In the genomic region with DNA sequence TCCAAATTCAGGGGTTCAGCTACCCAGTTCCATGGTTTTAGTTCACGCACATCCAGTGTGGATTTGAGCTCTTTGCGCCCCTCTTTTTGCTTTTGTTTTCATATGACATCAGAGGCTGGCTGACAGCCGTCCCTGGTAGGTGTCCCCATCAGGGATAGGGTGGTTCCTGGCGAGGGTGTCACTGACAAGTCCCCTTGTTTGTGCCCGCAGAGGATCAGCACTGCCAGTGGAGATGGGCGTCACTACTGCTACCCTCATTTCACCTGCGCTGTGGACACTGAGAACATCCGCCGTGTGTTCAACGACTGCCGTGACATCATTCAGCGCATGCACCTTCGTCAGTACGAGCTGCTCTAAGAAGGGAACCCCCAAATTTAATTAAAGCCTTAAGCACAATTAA, we compare ENCODE assay signal across 23 cellular contexts. TPM values are rescaled to one million over a fixed set of nuclear protein-coding genes. Genes with fewer than 3 reads are reported as not detected.
DNase-seq lines count a peak whose midpoint lies in the region; ATAC-seq, FAIRE-seq and TF ChIP-seq lines count a peak whose summit lies in the region.
"Had no signal": no experiment of that assay in that cellular context is flagged by ENCODE, and none has a peak within 500 bp of the region (broad histone marks: within the 10 kb centered on the region; RNA-seq: fewer than 3 reads in every experiment).

No MANE protein-coding gene starts in this region.

- no peaks in the 10 kb centered on the region for H3K27me3 Mint-ChIP-seq in activated T-helper 1 cell treated with anti-CD3 and anti-CD28 coated beads, Interleukin-12 subunit alpha, Interleukin-12 subunit beta, Interleukin-2, Interleukin-4 antibody, amounts not matched to agents 30 ng/mL and 10 ng/mL and 1 ng/mL, durations not matched to agents 14 hours and 24 hours and 36 hours (ENCODE audit: insufficient read depth)
- H3K27me3 Mint-ChIP-seq in mesothelial cell of epicardium (ENCODE audit: low read depth) (no peaks in the 10 kb centered on the region), H9 (ENCODE audit: low read depth) (no peaks in the 10 kb centered on the region), glutamatergic neuron (ENCODE audit: unreplicated experiment) (no peaks in the 10 kb centered on the region)

- no peaks in the 10 kb centered on the region for H3K27me3 ChIP-seq in HepG2 (ENCODE audit: control insufficient read depth in 1 of 2, insufficient read depth in 2 of 2, low read length in 2 of 2)
- H3K27me3 ChIP-seq in right lobe of liver: no peaks in the 10 kb centered on the region
- H3K27me3 ChIP-seq in H9 (ENCODE audit: insufficient read depth, low read length): no peaks in the 10 kb centered on the region

- H3K4me2 ChIP-seq in HepG2 (ENCODE audit: low read depth, low read length) (no peak overlapping the region), H9 (ENCODE audit: insufficient read depth, insufficient read length, low read length) (no peak overlapping the region)

- no peak overlapping the region for H2BK120ac ChIP-seq in H9 (ENCODE audit: low read depth, low read length, poor library complexity, severe bottlenecking)

- no peak overlapping the region for H3K4me3 Mint-ChIP-seq in activated T-helper 1 cell treated with anti-CD3 and anti-CD28 coated beads, Interleukin-12 subunit alpha, Interleukin-12 subunit beta, Interleukin-2, Interleukin-4 antibody, amounts not matched to agents 30 ng/mL and 10 ng/mL and 1 ng/mL, durations not matched to agents 14 hours and 24 hours and 36 hours
- no peak overlapping the region for H3K4me3 Mint-ChIP-seq in mesothelial cell of epicardium
- H3K4me3 Mint-ChIP-seq in H9: no peak overlapping the region
- no peak overlapping the region for H3K4me3 Mint-ChIP-seq in glutamatergic neuron (ENCODE audit: unreplicated experiment)

- H3K23ac ChIP-seq in H9 (ENCODE audit: insufficient read length, low read depth, low read length): no peak overlapping the region

- in situ Hi-C loops in HepG2 (cut with HindIII; ENCODE audit: extremely low pct_ligation_motif_present, low pct_unique_long_range_greater_than_20kb): no loop called here

- no peak for DNase-seq in HepG2 (ENCODE audit: low spot score)
- DNase-seq in right lobe of liver: no peak
- DNase-seq in activated T-helper 1 cell treated with anti-CD3 and anti-CD28 coated beads, Interleukin-12 subunit alpha, Interleukin-12 subunit beta, Interleukin-2, Interleukin-4 antibody, amounts not matched to agents 30 ng/mL and 10 ng/mL and 1 ng/mL, durations not matched to agents 14 hours and 24 hours and 36 hours (ENCODE audit: low spot score): no peak
- no peak for DNase-seq in mesothelial cell of epicardium (ENCODE audit: low spot score in 2 of 2, unreplicated experiment in 2 of 2)
- DNase-seq in H9: no peak
- DNase-seq in glutamatergic neuron: no peak
- DNase-seq: CD4-positive, CD25-positive, alpha-beta regulatory T cell; COR-L47; DMS 273 treated with DMSO at 0.1 percent for 48 hours; DND-41; GM23248; Kasumi-1; NCI-H1417; NCI-H1694 treated with DMSO at 0.1 percent for 48 hours; NCI-H2081 treated with DMSO at 0.1 percent for 48 hours; NCI-H2171 treated with DMSO at 0.1 percent for 48 hours; NCI-H446; NCI-H526; Right ventricle myocardium superior had no signal

- H3K4me3 ChIP-seq in HepG2 (replicated peaks in 1 of 3; ENCODE audit: insufficient read depth in 1 of 3, low read depth in 2 of 3, low read length in 3 of 3) (no peak overlapping the region), right lobe of liver (no peak overlapping the region)
- H3K4me3 ChIP-seq: GM23248 had no signal

- no peaks in the 10 kb centered on the region for H3K79me1 ChIP-seq in H9 (ENCODE audit: insufficient read depth, low read depth, low read length, poor library complexity, severe bottlenecking)

- H3K4me1 ChIP-seq in HepG2 (ENCODE audit: insufficient read depth, low read length) (no peaks in the 10 kb centered on the region), right lobe of liver (peaks cover 0 to 29% (median 2%) of the 10 kb centered on the region in 4 donors), H9 (ENCODE audit: insufficient read depth, low read length) (no peaks in the 10 kb centered on the region)

- no peak overlapping the region for H2AFZ ChIP-seq in HepG2 (ENCODE audit: low read length)
- H2AFZ ChIP-seq in H9 (ENCODE audit: low read length): no peak overlapping the region
- H2AFZ ChIP-seq: GM23248 had no signal

- H3K9me3 ChIP-seq in HepG2 (ENCODE audit: low read length): no peaks in the 10 kb centered on the region
- no peaks in the 10 kb centered on the region for H3K9me3 ChIP-seq in right lobe of liver
- H3K9me3 ChIP-seq in H9 (ENCODE audit: control insufficient read depth, low read depth, low read length): no peaks in the 10 kb centered on the region

- TF ChIP-seq RAD21 in HepG2 (CRISPR knock-in tag; IDR thresholded peaks at IDR 0.05): no peak

- no peak overlapping the region for H3K14ac ChIP-seq in H9 (ENCODE audit: insufficient read depth, low read length)

- peaks cover 35% of the 10 kb centered on the region for H3K4me1 Mint-ChIP-seq in activated T-helper 1 cell treated with anti-CD3 and anti-CD28 coated beads, Interleukin-12 subunit alpha, Interleukin-12 subunit beta, Interleukin-2, Interleukin-4 antibody, amounts not matched to agents 30 ng/mL and 10 ng/mL and 1 ng/mL, durations not matched to agents 14 hours and 24 hours and 36 hours (ENCODE audit: low read depth)
- peaks cover 18% of the 10 kb centered on the region for H3K4me1 Mint-ChIP-seq in mesothelial cell of epicardium
- H3K4me1 Mint-ChIP-seq in H9: 0 out of 4 replicates have a peak, but pooled peaks cover 0 to 3% of the 10 kb centered on the region in 2 experiments
- peaks cover 28% of the 10 kb centered on the region for H3K4me1 Mint-ChIP-seq in glutamatergic neuron (ENCODE audit: low read depth, unreplicated experiment)

- H4K8ac ChIP-seq in H9 (replicated peaks; ENCODE audit: insufficient read length, low read depth, low read length): no peak overlapping the region

- 97% methylated on average over 14 of the region's 14 CpGs for WGBS in HepG2 (ENCODE audit: low lambda C conversion rate)
- 98% methylated on average over 14 of the region's 14 CpGs for WGBS in right lobe of liver (ENCODE audit: insufficient coverage, low coverage, low lambda C conversion rate, missing lambda C conversion rate)
- no CpG with 5 or more reads among the region's 14 CpGs for WGBS in H9 (ENCODE audit: extremely low coverage, insufficient read length, low lambda C conversion rate)

- no peaks in the 10 kb centered on the region for H3K9me3 Mint-ChIP-seq in activated T-helper 1 cell treated with anti-CD3 and anti-CD28 coated beads, Interleukin-12 subunit alpha, Interleukin-12 subunit beta, Interleukin-2, Interleukin-4 antibody, amounts not matched to agents 30 ng/mL and 10 ng/mL and 1 ng/mL, durations not matched to agents 14 hours and 24 hours and 36 hours
- H3K9me3 Mint-ChIP-seq in mesothelial cell of epicardium (no peaks in the 10 kb centered on the region), H9 (no peaks in the 10 kb centered on the region), glutamatergic neuron (ENCODE audit: unreplicated experiment) (peaks cover 2% of the 10 kb centered on the region)
- H3K9me3 Mint-ChIP-seq: CD4-positive, CD25-positive, alpha-beta regulatory T cell had no signal

- no peak overlapping the region for H3K18ac ChIP-seq in H9 (ENCODE audit: insufficient read length, low read depth, low read length)

- H2BK20ac ChIP-seq in H9 (ENCODE audit: low read depth, low read length, poor library complexity, severe bottlenecking): no peak overlapping the region

- no peak overlapping the region for H3K4ac ChIP-seq in H9 (ENCODE audit: low read depth, low read length)

- no peak overlapping the region for H3K56ac ChIP-seq in H9 (ENCODE audit: insufficient read length, low read depth, low read length)

- no peak overlapping the region for H3K27ac ChIP-seq in HepG2 (ENCODE audit: extremely low read length, insufficient read depth, low read length)
- H3K27ac ChIP-seq in right lobe of liver: no peak overlapping the region
- H3K27ac ChIP-seq in H9 (ENCODE audit: insufficient read length, low read depth, low read length): no peak overlapping the region
- H3K27ac ChIP-seq: GM23248 had no signal

- H4K20me1 ChIP-seq in HepG2 (ENCODE audit: insufficient read depth, low read length) (peaks cover 15% of the 10 kb centered on the region; the same call in 1 of the 2 replicates), H9 (ENCODE audit: control insufficient read depth, insufficient read depth, insufficient read length) (no peaks in the 10 kb centered on the region)

- TF ChIP-seq POLR2A in HepG2 (IDR thresholded peaks at IDR 0.05; ENCODE audit: insufficient read depth in 1 of 2, low read depth in 2 of 2, low read length in 2 of 2) (peak in 1 of 2 experiments; percentile 48; a peak in 1 of 4 replicates), right lobe of liver (IDR thresholded peaks at IDR 0.05) (no peak)

- no peak overlapping the region for H2AK5ac ChIP-seq in H9 (ENCODE audit: insufficient read length, low read length)

- BruUV-seq in HepG2 (replicated peaks; lab: Mats Ljungman, UMichigan): no TSS peak

- H2BK15ac ChIP-seq in H9 (ENCODE audit: low read depth, low read length): no peak overlapping the region

- H3K27ac Mint-ChIP-seq in activated T-helper 1 cell treated with anti-CD3 and anti-CD28 coated beads, Interleukin-12 subunit alpha, Interleukin-12 subunit beta, Interleukin-2, Interleukin-4 antibody, amounts not matched to agents 30 ng/mL and 10 ng/mL and 1 ng/mL, durations not matched to agents 14 hours and 24 hours and 36 hours: peak overlapping the region; percentile 36
- H3K27ac Mint-ChIP-seq in mesothelial cell of epicardium: peak overlapping the region; percentile 50
- peak overlapping the region in 1 of 3 experiments; percentile 53; a peak in 1 of 7 replicates for H3K27ac Mint-ChIP-seq in H9
- H3K27ac Mint-ChIP-seq in glutamatergic neuron (ENCODE audit: unreplicated experiment): no peak overlapping the region

- H3K79me2 ChIP-seq in HepG2 (ENCODE audit: insufficient read depth, low read length) (no peaks in the 10 kb centered on the region), H9 (ENCODE audit: insufficient read depth, low read length) (no peaks in the 10 kb centered on the region)

- H4K5ac ChIP-seq in H9 (ENCODE audit: insufficient read length, low read depth, low read length): no peak overlapping the region

- POLR2A ChIA-PET in HepG2 (lab: Yijun Ruan, JAX): no interaction called here

- ATAC-seq in HepG2 (no peak), right lobe of liver (no peak), HG02884 (IDR thresholded peaks at IDR 0.05; ENCODE audit: unreplicated experiment) (no peak)
- ATAC-seq: HCT116 had no signal

- no peak overlapping the region for H2BK12ac ChIP-seq in H9 (ENCODE audit: insufficient read length, low read depth, low read length)

- TF ChIP-seq CTCF in HepG2 (CRISPR knock-in tag; IDR thresholded peaks at IDR 0.05) (no peak), right lobe of liver (IDR thresholded peaks at IDR 0.05) (no peak), mesothelial cell of epicardium (IDR thresholded peaks at IDR 0.05; ENCODE audit: unreplicated experiment) (no peak), H9 (conservative IDR thresholded peaks at IDR 0.05) (no peak), glutamatergic neuron (IDR thresholded peaks at IDR 0.05; ENCODE audit: partially characterized antibody, unreplicated experiment) (no peak)

- CTCF ChIA-PET in HepG2 (lab: Yijun Ruan, JAX; ENCODE audit: low intra/inter-chr PET ratio, low total read pairs): no interaction called here

- peaks cover 56% of the 10 kb centered on the region for H3K36me3 Mint-ChIP-seq in activated T-helper 1 cell treated with anti-CD3 and anti-CD28 coated beads, Interleukin-12 subunit alpha, Interleukin-12 subunit beta, Interleukin-2, Interleukin-4 antibody, amounts not matched to agents 30 ng/mL and 10 ng/mL and 1 ng/mL, durations not matched to agents 14 hours and 24 hours and 36 hours (ENCODE audit: low read depth)
- H3K36me3 Mint-ChIP-seq in mesothelial cell of epicardium (peaks cover 55% of the 10 kb centered on the region), H9 (ENCODE audit: insufficient read depth in 1 of 3, low read depth in 3 of 3) (peaks cover 52 to 69% (median 66%) of the 10 kb centered on the region in 3 experiments; a peak in 6 of 7 replicates), glutamatergic neuron (ENCODE audit: unreplicated experiment) (peaks cover 5% of the 10 kb centered on the region)

- TF ChIP-seq EP300 in HepG2 (IDR thresholded peaks at IDR 0.05; ENCODE audit: low read depth in 2 of 2, low read length in 2 of 2) (no peak), HepG2 (CRISPR knock-in tag; IDR thresholded peaks at IDR 0.05; ENCODE audit: borderline replicate concordance) (no peak)

- no peaks in the 10 kb centered on the region for H3K23me2 ChIP-seq in H9 (ENCODE audit: insufficient read length, low read depth, low read length, poor library complexity, severe bottlenecking)

- no peak overlapping the region for H4K91ac ChIP-seq in H9 (ENCODE audit: insufficient read length, low read depth, low read length)

- H2BK5ac ChIP-seq in H9 (ENCODE audit: insufficient read length, low read length): no peak overlapping the region

- no peak overlapping the region for H3T11ph ChIP-seq in H9 (ENCODE audit: low read length)

- FAIRE-seq in HepG2 (lab: Jason Lieb, UNC): no peak
- FAIRE-seq: A204.1, GM12891 had no signal

- intact Hi-C loops in HepG2 (cut with micrococcal nuclease; ENCODE audit: unreplicated experiment): no loop called here
- intact Hi-C loops in right lobe of liver (cut with DNase I): no loop called here
- intact Hi-C loops in activated T-helper 1 cell treated with anti-CD3 and anti-CD28 coated beads, Interleukin-12 subunit alpha, Interleukin-12 subunit beta, Interleukin-2, Interleukin-4 antibody, amounts not matched to agents 30 ng/mL and 10 ng/mL and 1 ng/mL, durations not matched to agents 14 hours and 24 hours and 36 hours (cut with micrococcal nuclease): no loop called here

- H3K36me3 ChIP-seq in HepG2 (replicated peaks in 1 of 2; ENCODE audit: control insufficient read depth in 1 of 2, insufficient read depth in 2 of 2, low read length in 2 of 2) (peaks cover 43 to 58% of the 10 kb centered on the region in 2 experiments), right lobe of liver (peaks cover 0 to 49% (median 32%) of the 10 kb centered on the region in 4 donors)

- H3K9ac ChIP-seq in HepG2 (ENCODE audit: insufficient read depth, low read depth, low read length) (no peak overlapping the region), H9 (ENCODE audit: extremely low read depth, insufficient read length, low read length) (no peak overlapping the region)
- H3K9ac ChIP-seq: GM23248 had no signal

RNA-seq across cellular contexts. Expression of gene GNAS, which starts 58.0 kb away (rescaled TPM):
- total RNA-seq in HepG2 (2016; rRNA removed; fragmentation: Illumina TruSeq; extraction: Trizol) (382 and 407 TPM in 2 replicates), right lobe of liver (100 to 1,000 TPM; 254 to 400 (median 287) TPM), mesothelial cell of epicardium (1,218 to 1,240 TPM (median 1,226 TPM) in 3 replicates), H9 (2021) (918 and 920 TPM in 2 replicates), glutamatergic neuron (ENCODE audit: unreplicated experiment) (1,989 TPM)
- total RNA-seq in HepG2 (2016; cell fraction: cytosol; rRNA removed; fragmentation: Illumina TruSeq; extraction: Trizol; ENCODE audit: low read depth): 604 and 617 TPM in 2 replicates
- 369 and 397 TPM in 2 replicates for total RNA-seq in HepG2 (2016; cell fraction: insoluble cytoplasmic fraction; rRNA removed; fragmentation: Illumina TruSeq; extraction: Trizol)
- total RNA-seq in HepG2 (2016; cell fraction: membrane; rRNA removed; fragmentation: Illumina TruSeq; extraction: Trizol): 887 and 1,010 TPM in 2 replicates
- 281 and 324 TPM in 2 replicates for total RNA-seq in HepG2 (2016; cell fraction: nucleus; rRNA removed; fragmentation: Illumina TruSeq; extraction: Trizol)
- polyA plus RNA-seq in HepG2 (2011; rRNA removed): 1,008 and 1,029 TPM in 2 replicates
- 1,419 and 1,481 TPM in 2 replicates for polyA plus RNA-seq in HepG2 (2011; cell fraction: cytosol; rRNA removed)
- 1,285 and 1,363 TPM in 2 replicates for polyA plus RNA-seq in HepG2 (2011; cell fraction: nucleus; rRNA removed)
- 1,216 and 1,583 TPM in 2 replicates for polyA plus RNA-seq in HepG2 (2012)
- polyA plus RNA-seq in HepG2 (2016; cell fraction: cytosol; fragmentation: Illumina TruSeq; extraction: Trizol; ENCODE audit: low read depth): 2,019 and 2,103 TPM in 2 replicates
- 991 and 1,223 TPM in 2 replicates for polyA plus RNA-seq in HepG2 (2016; cell fraction: insoluble cytoplasmic fraction; fragmentation: Illumina TruSeq; extraction: Trizol; ENCODE audit: low read depth)
- polyA plus RNA-seq in HepG2 (2016; cell fraction: membrane; fragmentation: Illumina TruSeq; extraction: Trizol; ENCODE audit: low read depth): 2,245 and 2,285 TPM in 2 replicates
- polyA plus RNA-seq in HepG2 (2016; cell fraction: nucleus; fragmentation: Illumina TruSeq; extraction: Trizol; ENCODE audit: insufficient read depth, low read depth): 1,096 and 1,140 TPM in 2 replicates
- polyA minus RNA-seq in HepG2 (2011; rRNA and poly(A)+ RNA removed; ENCODE audit: low replicate concordance): 1,501 and 1,552 TPM in 2 replicates
- 671 and 731 TPM in 2 replicates for polyA minus RNA-seq in HepG2 (2011; cell fraction: cytosol; rRNA and poly(A)+ RNA removed)
- 391 and 498 TPM in 2 replicates for polyA minus RNA-seq in HepG2 (2011; cell fraction: nucleus; rRNA and poly(A)+ RNA removed)
- 498 and 505 TPM in 2 replicates for total RNA-seq in activated T-helper 1 cell treated with anti-CD3 and anti-CD28 coated beads, Interleukin-12 subunit alpha, Interleukin-12 subunit beta, Interleukin-2, Interleukin-4 antibody, amounts not matched to agents 30 ng/mL and 10 ng/mL and 1 ng/mL, durations not matched to agents 14 hours and 24 hours and 36 hours

RNA-seq across cellular contexts. Expression of gene GNAS-AS1, which starts 59.8 kb away (rescaled TPM):
- not detected in 2 replicates for total RNA-seq in HepG2 (2016; rRNA removed; fragmentation: Illumina TruSeq; extraction: Trizol)
- total RNA-seq in HepG2 (2016; cell fraction: cytosol; rRNA removed; fragmentation: Illumina TruSeq; extraction: Trizol; ENCODE audit: low read depth): not detected in 2 replicates
- total RNA-seq in HepG2 (2016; cell fraction: insoluble cytoplasmic fraction; rRNA removed; fragmentation: Illumina TruSeq; extraction: Trizol): not detected in 2 replicates
- total RNA-seq in HepG2 (2016; cell fraction: membrane; rRNA removed; fragmentation: Illumina TruSeq; extraction: Trizol): not detected in 2 replicates
- total RNA-seq in HepG2 (2016; cell fraction: nucleus; rRNA removed; fragmentation: Illumina TruSeq; extraction: Trizol): not detected in 2 replicates
- polyA plus RNA-seq in HepG2 (2011; rRNA removed): not detected in 2 replicates
- polyA plus RNA-seq in HepG2 (2011; cell fraction: cytosol; rRNA removed): not detected in 2 replicates
- 0.06 and 0.23 TPM in 2 replicates for polyA plus RNA-seq in HepG2 (2011; cell fraction: nucleus; rRNA removed)
- not detected in 2 replicates for polyA plus RNA-seq in HepG2 (2012)
- not detected in 2 replicates for polyA plus RNA-seq in HepG2 (2016; cell fraction: cytosol; fragmentation: Illumina TruSeq; extraction: Trizol; ENCODE audit: low read depth)
- polyA plus RNA-seq in HepG2 (2016; cell fraction: insoluble cytoplasmic fraction; fragmentation: Illumina TruSeq; extraction: Trizol; ENCODE audit: low read depth): not detected in 2 replicates
- polyA plus RNA-seq in HepG2 (2016; cell fraction: membrane; fragmentation: Illumina TruSeq; extraction: Trizol; ENCODE audit: low read depth): not detected in 2 replicates
- not detected in 2 replicates for polyA plus RNA-seq in HepG2 (2016; cell fraction: nucleus; fragmentation: Illumina TruSeq; extraction: Trizol; ENCODE audit: insufficient read depth, low read depth)
- 0.49 TPM in 1 of 2 replicates, not detected in the other for polyA minus RNA-seq in HepG2 (2011; rRNA and poly(A)+ RNA removed; ENCODE audit: low replicate concordance)
- not detected in 2 replicates for polyA minus RNA-seq in HepG2 (2011; cell fraction: cytosol; rRNA and poly(A)+ RNA removed)
- polyA minus RNA-seq in HepG2 (2011; cell fraction: nucleus; rRNA and poly(A)+ RNA removed): 0.26 and 0.37 TPM in 2 replicates
- under 1 TPM in 3 of 6 experiments, not detected in 3; 0.23 to 0.37 (median 0.27) TPM for total RNA-seq in right lobe of liver
- total RNA-seq in activated T-helper 1 cell treated with anti-CD3 and anti-CD28 coated beads, Interleukin-12 subunit alpha, Interleukin-12 subunit beta, Interleukin-2, Interleukin-4 antibody, amounts not matched to agents 30 ng/mL and 10 ng/mL and 1 ng/mL, durations not matched to agents 14 hours and 24 hours and 36 hours: 1.4 and 1.7 TPM in 2 replicates
- 5.8 to 6.3 TPM (median 5.9 TPM) in 3 replicates for total RNA-seq in mesothelial cell of epicardium
- 8.6 and 11.3 TPM in 2 replicates for total RNA-seq in H9 (2021)
- total RNA-seq in glutamatergic neuron (ENCODE audit: unreplicated experiment): 11.7 TPM
- polyA plus RNA-seq: CD4-positive, CD25-positive, alpha-beta regulatory T cell had no signal
